Comparison of ENCODE assay signal across 8 cellular contexts in the genomic region with DNA sequence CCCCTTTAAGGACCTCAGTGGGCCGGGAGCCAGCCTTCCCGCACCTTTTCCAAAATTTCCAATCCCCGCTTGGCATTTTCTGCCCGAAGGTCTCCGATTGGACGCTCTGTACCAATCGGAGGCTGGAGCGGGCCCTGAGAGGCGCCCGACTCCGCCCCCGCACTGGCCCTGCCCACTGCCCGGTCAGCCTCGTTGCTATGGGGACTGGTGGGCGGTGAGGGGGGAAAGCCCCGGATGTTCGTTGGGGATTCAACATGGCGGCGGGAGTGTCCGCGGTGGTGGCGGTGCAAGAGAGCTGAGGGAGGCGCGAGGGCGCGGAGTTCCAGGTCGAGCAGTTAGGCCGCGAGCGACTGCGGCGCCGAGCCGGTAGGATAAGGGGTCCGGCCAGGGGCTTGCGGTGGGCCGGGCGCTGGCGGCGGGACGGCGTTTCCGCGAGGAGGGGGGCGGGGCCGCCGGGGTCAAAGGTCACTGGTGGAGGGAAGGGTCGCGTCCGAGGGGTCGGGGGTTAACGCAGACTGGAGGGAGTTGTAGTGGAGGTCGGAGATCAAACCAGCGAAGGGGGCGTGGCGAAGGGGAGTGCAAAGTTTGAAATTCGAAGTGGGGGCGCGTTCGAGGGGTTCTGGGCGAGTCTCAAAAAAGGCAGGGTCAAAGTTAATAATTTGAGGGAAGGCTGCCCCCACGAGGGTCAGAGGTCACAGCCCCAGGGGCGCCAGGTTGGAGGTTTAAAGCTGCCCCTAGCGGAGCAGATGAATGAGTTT. TPM values are rescaled to one million over a fixed set of nuclear protein-coding genes. Genes with fewer than 3 reads are reported as not detected.
DNase-seq lines count a peak whose midpoint lies in the region; ATAC-seq and TF ChIP-seq lines count a peak whose summit lies in the region.

TSS of gene PAK4 (plus strand) at position 233 of the 758 bp plus-strand sequence. CDS start 43,768 bp downstream, outside the sequence.

- no peaks in the 10 kb centered on the region for H3K36me3 ChIP-seq in HUES64 (ENCODE audit: insufficient read depth, low read length)
- no peaks in the 10 kb centered on the region for H3K36me3 ChIP-seq in OCI-LY1 (ENCODE audit: insufficient read depth, low read length)
- H3K36me3 ChIP-seq in mesodermal cell (ENCODE audit: control insufficient read depth, insufficient read depth, low read length) = no peaks in the 10 kb centered on the region

- no peak for TF ChIP-seq CTCF in OCI-LY1 (IDR thresholded peaks at IDR 0.05; ENCODE audit: low read length)

- H3K79me2 ChIP-seq in OCI-LY1 (ENCODE audit: insufficient read depth, low read length) = no peaks in the 10 kb centered on the region

- H3K4me1 ChIP-seq in HUES64 (ENCODE audit: insufficient read depth, low read length) (0 out of 2 replicates have a peak, but pooled peaks cover 5% of the 10 kb centered on the region), OCI-LY1 (ENCODE audit: insufficient read depth, low read length, severe bottlenecking) (peaks cover 16% of the 10 kb centered on the region), mesodermal cell (ENCODE audit: control insufficient read depth, insufficient read depth, low read length, poor library complexity, severe bottlenecking) (peaks cover 20% of the 10 kb centered on the region)

- H3K4me3 ChIP-seq in HUES64 (ENCODE audit: low read length) (peak within 1 kb of the TSS; percentile 83), OCI-LY1 (ENCODE audit: low read depth, low read length, poor library complexity, severe bottlenecking) (peak within 1 kb of the TSS; percentile 86), mesodermal cell (ENCODE audit: extremely low read depth, insufficient read depth, low read length, poor library complexity, severe bottlenecking) (peak within 1 kb of the TSS; percentile 76)

- no peaks in the 10 kb centered on the region for H3F3A ChIP-seq in OCI-LY1 (ENCODE audit: insufficient read depth, low read length)

- ATAC-seq in GM21423 (IDR thresholded peaks at IDR 0.05; ENCODE audit: unreplicated experiment) = peak; percentile 93

- peak within 1 kb of the TSS; percentile 87 for H2AFZ ChIP-seq in OCI-LY1 (ENCODE audit: low read length)

- DNase-seq in Caki2 (ENCODE audit: low read depth) = peak; percentile 99
- DNase-seq in activated CD8-positive, alpha-beta memory T cell treated with anti-CD3 and anti-CD28 coated beads, Interleukin-2, amount 50 U/mL, for 4 hours = peak; percentile 97
- peak; percentile 90 for DNase-seq in stimulated activated CD8-positive, alpha-beta memory T cell treated with anti-CD3 and anti-CD28 coated beads, Interleukin-15, amount 100 ng/mL, for 4 hours (ENCODE audit: low read depth in 2 of 2)

- WGBS in HUES64 = under 1% methylated on average over 64 of the region's 64 CpGs
- 1% methylated on average over 46 to 53 of the region's 64 CpGs for WGBS in mesodermal cell (ENCODE audit: insufficient coverage in 2 of 2), 2 experiments

- H4K20me1 ChIP-seq in OCI-LY1 (ENCODE audit: insufficient read depth, low read length) = no peaks in the 10 kb centered on the region

- no peaks in the 10 kb centered on the region for H3K27me3 ChIP-seq in HUES64 (ENCODE audit: insufficient read depth, low read length)
- H3K27me3 ChIP-seq in OCI-LY1 (ENCODE audit: insufficient read depth, low read length) = no peaks in the 10 kb centered on the region

- H3K9ac ChIP-seq in HUES64 (ENCODE audit: low read depth, low read length) (peak within 1 kb of the TSS; percentile 82), OCI-LY1 (ENCODE audit: low read length) (peak within 1 kb of the TSS; percentile 80)

- H3K4me2 ChIP-seq in OCI-LY1 (ENCODE audit: low read length) = peak within 1 kb of the TSS; percentile 86

- no peaks in the 10 kb centered on the region for H3K9me3 ChIP-seq in HUES64 (ENCODE audit: insufficient read depth, low read depth, low read length)
- no peaks in the 10 kb centered on the region for H3K9me3 ChIP-seq in OCI-LY1 (ENCODE audit: low read length)
- no peaks in the 10 kb centered on the region for H3K9me3 ChIP-seq in mesodermal cell (ENCODE audit: control insufficient read depth, low read length)

- H3K9me2 ChIP-seq in OCI-LY1 (ENCODE audit: low read depth, low read length) = no peaks in the 10 kb centered on the region

- H3K27ac ChIP-seq in HUES64 (ENCODE audit: low read depth, low read length) = peak within 1 kb of the TSS; percentile 91
- H3K27ac ChIP-seq in OCI-LY1 (ENCODE audit: low read depth, low read length, poor library complexity, severe bottlenecking) = peak within 1 kb of the TSS; percentile 20
- peak within 1 kb of the TSS; percentile 78 for H3K27ac ChIP-seq in mesodermal cell (ENCODE audit: low read depth, low read length, severe bottlenecking)

- in situ Hi-C loops in Caki2 (cut with HindIII; ENCODE audit: low pct_unique_long_range_greater_than_20kb, low sequenced_read_pairs) = no loop called here
- in situ Hi-C loops in endometrial microvascular endothelial cells (cut with HindIII; ENCODE audit: inconsistent ontology term, low pct_unique_long_range_greater_than_20kb, low sequenced_read_pairs) = no loop called here

RNA-seq across cellular contexts. Expression of gene PAK4, which starts in this region (rescaled TPM):
- 23.1 and 28.0 TPM in 2 replicates for total RNA-seq in Caki2 (2014; rRNA removed; shearing (Covaris generic); ENCODE audit: low replicate concordance)
- polyA plus RNA-seq in HUES64 (2013, experiment 1 of 2) = 42.4 TPM
- 46.3 TPM for polyA plus RNA-seq in HUES64 (2013, experiment 2 of 2)
- 17.9 TPM for total RNA-seq in endometrial microvascular endothelial cells (ENCODE audit: inconsistent ontology term)
- polyA plus RNA-seq in mesodermal cell (2013, experiment 1 of 2) = 58.9 TPM
- 56.3 TPM for polyA plus RNA-seq in mesodermal cell (2013, experiment 2 of 2)

Comparison
In these comparisons a context has a peak if more than half of its experiments do, and no peak if none do; other contexts are left out.
1. Peak in every context shown above with its lines: DNase-seq, ATAC-seq, H3K4me3 ChIP-seq and H3K27ac ChIP-seq.
2. H3K27ac ChIP-seq: peak in every context shown above with its lines; median percentile 91 in HUES64; 78 in mesodermal cell; 20 in OCI-LY1.